Comparison of ENCODE assay signal across 10 cellular contexts in the genomic region with DNA sequence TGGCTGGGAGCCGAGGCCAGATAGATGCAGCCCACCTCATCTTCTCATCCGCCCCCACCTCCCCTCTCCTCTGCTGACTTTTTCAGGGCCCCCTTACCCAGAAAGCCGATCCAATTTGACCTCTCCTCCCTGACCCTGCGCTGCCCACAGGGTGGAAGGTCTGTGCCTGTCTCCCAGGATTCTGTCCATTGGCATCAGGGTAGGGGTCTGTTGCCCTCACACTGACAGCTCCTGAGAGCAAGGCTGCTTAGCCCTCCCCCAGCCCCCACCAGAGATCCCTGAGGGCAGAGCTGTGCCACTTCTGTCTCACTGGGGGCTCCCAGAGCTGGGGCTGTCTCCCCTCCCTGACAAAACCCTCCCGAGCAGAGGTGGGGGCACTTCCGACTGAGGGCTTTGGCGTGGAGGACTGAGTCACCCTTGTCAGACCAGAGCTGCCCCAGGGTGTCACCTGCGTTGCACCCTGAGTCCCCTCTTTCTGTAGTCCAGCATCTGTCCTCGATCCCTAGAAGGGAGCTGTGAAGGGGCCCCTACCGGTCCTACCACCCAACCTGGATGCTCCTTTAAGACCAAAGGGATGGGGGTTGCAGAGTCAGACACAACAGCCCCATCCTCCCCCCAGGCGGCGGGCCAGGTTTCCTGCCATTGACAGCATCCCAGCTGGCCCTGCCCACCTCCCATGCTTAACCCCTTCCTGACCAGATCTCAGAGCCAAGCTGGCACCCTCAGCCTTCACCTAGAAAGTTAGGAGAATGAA. TPM values are rescaled to one million over a fixed set of nuclear protein-coding genes. Genes with fewer than 3 reads are reported as not detected.
A peak's percentile ranks its signal among the peaks of the same experiment; 100 is the strongest.
DNase-seq lines count a peak whose midpoint lies in the region; ATAC-seq, FAIRE-seq and TF ChIP-seq lines count a peak whose summit lies in the region.
"Had no signal": no experiment of that assay in that cellular context is flagged by ENCODE, and none has a peak within 500 bp of the region (broad histone marks: within the 10 kb centered on the region; RNA-seq: fewer than 3 reads in every experiment).

No MANE protein-coding gene starts in this region.

- peak overlapping the region; percentile 28 for H3K4me3 Mint-ChIP-seq in endodermal cell
- H3K4me3 Mint-ChIP-seq: T-helper 1 cell treated with Interleukin-12 subunit alpha and Interleukin-12 subunit beta and Interleukin-4 antibody, amounts not matched to agents 30 μg/mL and 1 μg/mL, for 36 hours had no signal

- H3K36me3 Mint-ChIP-seq in endodermal cell (ENCODE audit: low read depth): no peaks in the 10 kb centered on the region

- intact Hi-C loops in mucosa of descending colon (cut with DNase I, micrococcal nuclease): no loop called here

- H3K36me3 ChIP-seq in endodermal cell (ENCODE audit: control insufficient read depth, insufficient read depth, low read length): no peaks in the 10 kb centered on the region
- no peaks in the 10 kb centered on the region for H3K36me3 ChIP-seq in mesodermal cell (ENCODE audit: control insufficient read depth, insufficient read depth, low read length)
- no peaks in the 10 kb centered on the region for H3K36me3 ChIP-seq in mucosa of descending colon (ENCODE audit: low read depth)

- H3K4me1 ChIP-seq in endodermal cell (ENCODE audit: control insufficient read depth, insufficient read depth, low read length): peaks cover 9% of the 10 kb centered on the region
- peaks cover 53% of the 10 kb centered on the region for H3K4me1 ChIP-seq in mesodermal cell (ENCODE audit: control insufficient read depth, insufficient read depth, low read length, poor library complexity, severe bottlenecking)
- peaks cover 4% of the 10 kb centered on the region for H3K4me1 ChIP-seq in mucosa of descending colon (ENCODE audit: low read depth)

- H3K9me3 ChIP-seq in endodermal cell (ENCODE audit: control insufficient read depth, low read length) (no peaks in the 10 kb centered on the region), mesodermal cell (ENCODE audit: control insufficient read depth, low read length) (no peaks in the 10 kb centered on the region), mucosa of descending colon (no peaks in the 10 kb centered on the region)

- DNase-seq in AG08396 (ENCODE audit: low spot score) (peak; percentile 10), endodermal cell (peak; percentile 83), NCI-H2107 (lab: John Stamatoyannopoulos, UW) (no peak), RCC 7860 (ENCODE audit: low spot score) (no peak), mucosa of descending colon (no peak), Ammon's horn (ENCODE audit: low spot score) (no peak)
- peak; percentile 75 for DNase-seq in Jurkat, Clone E6-1 (ENCODE audit: low read depth, low spot score)
- DNase-seq: NCI-H1092 had no signal

- no peak overlapping the region for H3K9ac ChIP-seq in endodermal cell (ENCODE audit: extremely low read depth, low read length, poor library complexity, severe bottlenecking)

- H3K4me3 ChIP-seq in Jurkat, Clone E6-1 (ENCODE audit: low read length): peak overlapping the region; percentile 32
- H3K4me3 ChIP-seq in endodermal cell (ENCODE audit: low read length) (no peak overlapping the region), mesodermal cell (ENCODE audit: extremely low read depth, insufficient read depth, low read length, poor library complexity, severe bottlenecking) (peak overlapping the region; percentile 21), mucosa of descending colon (no peak overlapping the region)

- TF ChIP-seq CTCF in endodermal cell (conservative IDR thresholded peaks at IDR 0.05) (no peak), mucosa of descending colon (IDR thresholded peaks at IDR 0.05) (no peak)

- no peak overlapping the region for H3K27ac Mint-ChIP-seq in endodermal cell
- H3K27ac Mint-ChIP-seq: T-helper 1 cell treated with Interleukin-12 subunit alpha and Interleukin-12 subunit beta and Interleukin-4 antibody, amounts not matched to agents 30 μg/mL and 1 μg/mL, for 36 hours had no signal

- 20 to 26% methylated on average over 3 to 12 of the region's 12 CpGs for WGBS in endodermal cell (ENCODE audit: insufficient coverage in 1 of 2, insufficient read length in 1 of 2), 2 experiments
- WGBS in mesodermal cell (ENCODE audit: insufficient coverage in 2 of 2), 2 experiments: 9 to 11% methylated on average over 9 to 12 of the region's 12 CpGs

- H3K9me3 Mint-ChIP-seq in endodermal cell: no peaks in the 10 kb centered on the region
- H3K9me3 Mint-ChIP-seq: T-helper 1 cell treated with Interleukin-12 subunit alpha and Interleukin-12 subunit beta and Interleukin-4 antibody, amounts not matched to agents 30 μg/mL and 1 μg/mL, for 36 hours had no signal

- peaks cover 79% of the 10 kb centered on the region for H3K27me3 Mint-ChIP-seq in endodermal cell (ENCODE audit: insufficient read depth)

- no peak for FAIRE-seq in RCC 7860 (lab: Jason Lieb, UNC)

- no peak for ATAC-seq in mucosa of descending colon

- H3K4me1 Mint-ChIP-seq in endodermal cell: peaks cover 45% of the 10 kb centered on the region

- peaks cover 45% of the 10 kb centered on the region for H3K27me3 ChIP-seq in endodermal cell (ENCODE audit: control insufficient read depth, insufficient read depth, low read length, poor library complexity, severe bottlenecking)

- H3K27ac ChIP-seq in endodermal cell (ENCODE audit: low read depth, low read length): no peak overlapping the region
- no peak overlapping the region for H3K27ac ChIP-seq in mesodermal cell (ENCODE audit: low read depth, low read length, severe bottlenecking)

RNA-seq across cellular contexts. Expression of a gene that starts 2.4 kb away (rescaled TPM):
- not detected for polyA plus RNA-seq in Jurkat, Clone E6-1 (2012; ENCODE audit: insufficient read depth, insufficient read length)
- 1 to 10 TPM in 1 of 2 donors, under 1 TPM in 1; 0.38 to 1.1 TPM for total RNA-seq in endodermal cell
- polyA plus RNA-seq in endodermal cell (2013, experiment 1 of 2): 0.82 TPM
- polyA plus RNA-seq in endodermal cell (2013, experiment 2 of 2): 0.91 TPM
- polyA plus RNA-seq in mesodermal cell (2013, experiment 1 of 2): 2.3 TPM
- 2.6 TPM for polyA plus RNA-seq in mesodermal cell (2013, experiment 2 of 2)
- total RNA-seq in mucosa of descending colon: 1 to 10 TPM in 2 of 3 donors, under 1 TPM in 1; 0.78 to 1.5 (median 1.5) TPM

RNA-seq across cellular contexts. Expression of a gene that starts 12.3 kb away (rescaled TPM):
- not detected for polyA plus RNA-seq in Jurkat, Clone E6-1 (2012; ENCODE audit: insufficient read depth, insufficient read length)
- total RNA-seq in endodermal cell (not detected), mucosa of descending colon (not detected)
- polyA plus RNA-seq in endodermal cell (2013, experiment 1 of 2): 0.61 TPM
- polyA plus RNA-seq in endodermal cell (2013, experiment 2 of 2): not detected
- not detected for polyA plus RNA-seq in mesodermal cell (2013, experiment 1 of 2)
- polyA plus RNA-seq in mesodermal cell (2013, experiment 2 of 2): not detected

RNA-seq across cellular contexts. Expression of a gene that starts 13.2 kb away (rescaled TPM):
- polyA plus RNA-seq in Jurkat, Clone E6-1 (2012; ENCODE audit: insufficient read depth, insufficient read length): 52.9 TPM
- total RNA-seq in endodermal cell (10 to 100 TPM; 31.4 to 33.7 TPM), mucosa of descending colon (10 to 100 TPM; 14.8 to 21.4 (median 17.9) TPM)
- 30.4 TPM for polyA plus RNA-seq in endodermal cell (2013, experiment 1 of 2)
- 26.1 TPM for polyA plus RNA-seq in endodermal cell (2013, experiment 2 of 2)
- polyA plus RNA-seq in mesodermal cell (2013, experiment 1 of 2): 28.6 TPM
- polyA plus RNA-seq in mesodermal cell (2013, experiment 2 of 2): 18.3 TPM

RNA-seq across cellular contexts. Expression of a gene that starts 15.2 kb away (rescaled TPM):
- not detected for polyA plus RNA-seq in Jurkat, Clone E6-1 (2012; ENCODE audit: insufficient read depth, insufficient read length)
- total RNA-seq in endodermal cell: not detected
- polyA plus RNA-seq in endodermal cell (2013, experiment 1 of 2): 0.61 TPM
- 0.37 TPM for polyA plus RNA-seq in endodermal cell (2013, experiment 2 of 2)
- not detected for polyA plus RNA-seq in mesodermal cell (2013, experiment 1 of 2)
- polyA plus RNA-seq in mesodermal cell (2013, experiment 2 of 2): not detected
- total RNA-seq in mucosa of descending colon: not detected

RNA-seq across cellular contexts. Expression of a gene that starts 20.8 kb away (rescaled TPM):
- 1.6 TPM for polyA plus RNA-seq in Jurkat, Clone E6-1 (2012; ENCODE audit: insufficient read depth, insufficient read length)
- total RNA-seq in endodermal cell: 10 to 100 TPM; 35.8 to 44.1 TPM
- 3.8 TPM for polyA plus RNA-seq in endodermal cell (2013, experiment 1 of 2)
- 3.8 TPM for polyA plus RNA-seq in endodermal cell (2013, experiment 2 of 2)
- 2.5 TPM for polyA plus RNA-seq in mesodermal cell (2013, experiment 1 of 2)
- 3.7 TPM for polyA plus RNA-seq in mesodermal cell (2013, experiment 2 of 2)
- 10 to 100 TPM; 19.6 to 65.7 (median 38.6) TPM for total RNA-seq in mucosa of descending colon

Comparison
In these comparisons a context has a peak if more than half of its experiments do, and no peak if none do; other contexts are left out.
1. DNase-seq: peak in AG08396 (single experiment), Jurkat, Clone E6-1 (single experiment) and endodermal cell (single experiment); none in NCI-H2107 (single experiment), RCC 7860 (single experiment), mucosa of descending colon (0 of 3) and Ammon's horn (single experiment).
2. H3K4me3 ChIP-seq: peak in Jurkat, Clone E6-1 (single experiment) and mesodermal cell (single experiment); none in endodermal cell (single experiment) and mucosa of descending colon (single experiment).